ENCODE assay signal across 15 cellular contexts in genomic region chr13:80881495-80882482, GRCh38.
DNase-seq lines count a peak whose midpoint lies in the region; ATAC-seq and TF ChIP-seq lines count a peak whose summit lies in the region.
"Had no signal": no experiment of that assay in that cellular context is flagged by ENCODE, and none has a peak within 500 bp of the region (broad histone marks: within the 10 kb centered on the region; RNA-seq: fewer than 3 reads in every experiment).

No MANE protein-coding gene starts in this region.

- ATAC-seq in HG03095 (IDR thresholded peaks at IDR 0.05; ENCODE audit: unreplicated experiment) = no peak
- no peak for ATAC-seq in HG02763 (IDR thresholded peaks at IDR 0.05; ENCODE audit: unreplicated experiment)
- ATAC-seq: activated T-cell treated with anti-CD3 and anti-CD28 coated beads, Interleukin-2, amount 50 U/mL, for 4 hours; CD8-positive, alpha-beta T cell had no signal

- no peak overlapping the region for H3K4me3 ChIP-seq in fibroblast of mammary gland (ENCODE audit: control insufficient read depth, low read depth, low read length)
- H3K4me3 ChIP-seq: Peyer's patch had no signal

- TF ChIP-seq CTCF in fibroblast of mammary gland (conservative IDR thresholded peaks at IDR 0.05; ENCODE audit: control insufficient read depth, insufficient read depth, low read depth, low read length) = no peak

- DNase-seq in NCI-H524 (lab: John Stamatoyannopoulos, UW) (peak; percentile 17 to 35), NCI-H524 treated with DMSO at 0.1 percent for 48 hours (lab: John Stamatoyannopoulos, UW) (no peak), NCI-H226 (peak; percentile 73), fibroblast of mammary gland (ENCODE audit: low read depth) (peak; percentile 72), renal cortical epithelial cell (ENCODE audit: low read depth) (peak; percentile 57), AML-193 (lab: John Stamatoyannopoulos, UW) (no peak)
- DNase-seq: activated CD4-positive, alpha-beta T cell treated with anti-CD3 and anti-CD28 coated beads, Interleukin-2, amount 10 ng/mL, durations not matched to agents 24 days and 14 days; activated T-cell treated with anti-CD3 and anti-CD28 coated beads, Interleukin-2, amount 50 U/mL, for 4 hours; CD8-positive, alpha-beta T cell; NCI-H2171 treated with DMSO at 0.1 percent for 48 hours; Peyer's patch; stimulated activated CD4-positive, alpha-beta T cell treated with anti-CD3 and anti-CD28 coated beads, Interleukin-15, amount 100 ng/mL, for 24 hours; substantia nigra had no signal

Comparison
In these comparisons a context has a peak if more than half of its experiments do, and no peak if none do; other contexts are left out.
1. DNase-seq: peak in NCI-H524 (2 of 2), NCI-H226 (single experiment), fibroblast of mammary gland (single experiment) and renal cortical epithelial cell (single experiment); none in NCI-H524 treated with DMSO at 0.1 percent for 48 hours (single experiment) and AML-193 (0 of 2).